In the genomic region with DNA sequence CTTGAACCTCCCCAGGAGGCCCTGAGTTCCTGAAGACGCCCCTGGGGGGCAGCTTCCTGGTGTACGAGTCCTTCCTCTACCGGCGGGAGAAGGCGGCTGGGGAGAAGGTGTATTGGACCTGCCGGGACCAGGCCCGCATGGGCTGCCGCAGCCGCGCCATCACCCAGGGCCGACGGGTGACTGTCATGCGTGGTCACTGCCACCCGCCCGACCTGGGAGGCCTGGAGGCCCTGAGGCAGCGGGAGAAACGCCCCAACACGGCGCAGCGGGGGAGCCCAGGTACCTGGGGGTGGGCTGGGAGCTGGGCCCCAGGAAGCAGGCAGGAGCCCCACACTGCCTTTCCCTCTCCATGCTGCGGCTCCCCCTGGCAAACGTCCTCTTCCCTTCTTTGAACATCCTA, we compare ENCODE assay signal across 8 cellular contexts.
"Had no signal": no experiment of that assay in that cellular context is flagged by ENCODE, and none has a peak within 500 bp of the region (broad histone marks: within the 10 kb centered on the region; RNA-seq: fewer than 3 reads in every experiment).

No MANE protein-coding gene starts in this region.

- H2AFZ ChIP-seq: GM23338 had no signal

- H3K4me2 ChIP-seq: GM23338, KMS-11 had no signal

- H3K4me3 ChIP-seq: GM23338, HAP-1 had no signal

- H3K4me1 ChIP-seq: HAP-1 had no signal

- H3K9me3 Mint-ChIP-seq: GM23338, IgD-negative memory B cell had no signal

- H3K9ac ChIP-seq: KMS-11 had no signal

- H3K4me3 Mint-ChIP-seq: GM23338, IgD-negative memory B cell had no signal

- H3K4me1 Mint-ChIP-seq: IgD-negative memory B cell had no signal

- H3K27me3 Mint-ChIP-seq: IgD-negative memory B cell had no signal

- H3K27ac ChIP-seq: HL-60, KMS-11 had no signal

- H3K9me3 ChIP-seq: HAP-1 had no signal

- H3K27ac Mint-ChIP-seq: IgD-negative memory B cell had no signal

- DNase-seq: KBM-7 had no signal

- ATAC-seq: GM23338, HCT116, HepG2 had no signal
